1 cellular context compared by ENCODE assay signal in the genomic region with DNA sequence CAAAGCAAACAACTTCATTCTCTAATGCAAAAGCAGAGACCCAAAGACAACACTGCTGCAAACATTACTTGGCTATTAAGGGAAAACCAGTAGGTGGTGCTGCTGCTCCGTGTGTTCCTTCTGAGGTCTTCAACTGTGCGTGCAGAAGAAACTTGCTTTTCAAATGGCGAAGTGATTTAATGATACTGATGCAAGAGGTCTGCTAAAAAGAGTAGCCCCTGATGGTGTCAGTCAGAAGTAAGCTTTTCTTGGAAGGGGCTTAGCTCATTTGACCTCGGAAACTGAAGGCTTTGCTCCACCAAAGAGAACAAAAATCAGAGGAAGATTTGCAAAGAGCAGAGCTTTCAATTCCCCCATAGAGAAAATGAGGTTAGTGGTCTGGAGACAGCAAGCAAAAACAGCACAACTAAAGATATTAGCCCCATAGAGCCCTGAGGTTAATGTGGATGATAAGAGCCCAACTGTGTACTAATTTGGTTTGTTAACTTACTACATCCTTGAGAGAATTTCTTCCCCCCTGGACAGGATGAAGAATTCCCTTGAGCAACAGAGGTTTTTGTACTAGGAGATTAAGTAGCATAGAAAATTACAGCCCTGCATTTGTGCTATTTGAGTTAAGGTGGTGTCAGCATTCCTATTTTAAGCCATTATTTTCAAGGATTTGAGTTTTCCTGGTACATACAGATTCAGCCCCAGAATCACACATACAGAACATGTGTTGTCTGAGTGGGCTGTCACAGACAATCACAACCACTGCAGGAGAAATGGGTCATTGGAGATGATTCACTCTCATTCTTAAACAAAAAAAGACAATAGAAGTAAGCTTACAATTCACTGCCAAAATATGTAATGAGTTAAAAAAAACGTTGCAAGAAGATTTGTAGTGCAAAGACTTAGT.
TF ChIP-seq lines count a peak whose summit lies in the region.

No MANE protein-coding gene starts in this region.

TF ChIP-seq in GM23338, 12 proteins besides CTCF, POLR2A, EP300 and RAD21 (continued from another document):
- TF ChIP-seq, protein P1, sequence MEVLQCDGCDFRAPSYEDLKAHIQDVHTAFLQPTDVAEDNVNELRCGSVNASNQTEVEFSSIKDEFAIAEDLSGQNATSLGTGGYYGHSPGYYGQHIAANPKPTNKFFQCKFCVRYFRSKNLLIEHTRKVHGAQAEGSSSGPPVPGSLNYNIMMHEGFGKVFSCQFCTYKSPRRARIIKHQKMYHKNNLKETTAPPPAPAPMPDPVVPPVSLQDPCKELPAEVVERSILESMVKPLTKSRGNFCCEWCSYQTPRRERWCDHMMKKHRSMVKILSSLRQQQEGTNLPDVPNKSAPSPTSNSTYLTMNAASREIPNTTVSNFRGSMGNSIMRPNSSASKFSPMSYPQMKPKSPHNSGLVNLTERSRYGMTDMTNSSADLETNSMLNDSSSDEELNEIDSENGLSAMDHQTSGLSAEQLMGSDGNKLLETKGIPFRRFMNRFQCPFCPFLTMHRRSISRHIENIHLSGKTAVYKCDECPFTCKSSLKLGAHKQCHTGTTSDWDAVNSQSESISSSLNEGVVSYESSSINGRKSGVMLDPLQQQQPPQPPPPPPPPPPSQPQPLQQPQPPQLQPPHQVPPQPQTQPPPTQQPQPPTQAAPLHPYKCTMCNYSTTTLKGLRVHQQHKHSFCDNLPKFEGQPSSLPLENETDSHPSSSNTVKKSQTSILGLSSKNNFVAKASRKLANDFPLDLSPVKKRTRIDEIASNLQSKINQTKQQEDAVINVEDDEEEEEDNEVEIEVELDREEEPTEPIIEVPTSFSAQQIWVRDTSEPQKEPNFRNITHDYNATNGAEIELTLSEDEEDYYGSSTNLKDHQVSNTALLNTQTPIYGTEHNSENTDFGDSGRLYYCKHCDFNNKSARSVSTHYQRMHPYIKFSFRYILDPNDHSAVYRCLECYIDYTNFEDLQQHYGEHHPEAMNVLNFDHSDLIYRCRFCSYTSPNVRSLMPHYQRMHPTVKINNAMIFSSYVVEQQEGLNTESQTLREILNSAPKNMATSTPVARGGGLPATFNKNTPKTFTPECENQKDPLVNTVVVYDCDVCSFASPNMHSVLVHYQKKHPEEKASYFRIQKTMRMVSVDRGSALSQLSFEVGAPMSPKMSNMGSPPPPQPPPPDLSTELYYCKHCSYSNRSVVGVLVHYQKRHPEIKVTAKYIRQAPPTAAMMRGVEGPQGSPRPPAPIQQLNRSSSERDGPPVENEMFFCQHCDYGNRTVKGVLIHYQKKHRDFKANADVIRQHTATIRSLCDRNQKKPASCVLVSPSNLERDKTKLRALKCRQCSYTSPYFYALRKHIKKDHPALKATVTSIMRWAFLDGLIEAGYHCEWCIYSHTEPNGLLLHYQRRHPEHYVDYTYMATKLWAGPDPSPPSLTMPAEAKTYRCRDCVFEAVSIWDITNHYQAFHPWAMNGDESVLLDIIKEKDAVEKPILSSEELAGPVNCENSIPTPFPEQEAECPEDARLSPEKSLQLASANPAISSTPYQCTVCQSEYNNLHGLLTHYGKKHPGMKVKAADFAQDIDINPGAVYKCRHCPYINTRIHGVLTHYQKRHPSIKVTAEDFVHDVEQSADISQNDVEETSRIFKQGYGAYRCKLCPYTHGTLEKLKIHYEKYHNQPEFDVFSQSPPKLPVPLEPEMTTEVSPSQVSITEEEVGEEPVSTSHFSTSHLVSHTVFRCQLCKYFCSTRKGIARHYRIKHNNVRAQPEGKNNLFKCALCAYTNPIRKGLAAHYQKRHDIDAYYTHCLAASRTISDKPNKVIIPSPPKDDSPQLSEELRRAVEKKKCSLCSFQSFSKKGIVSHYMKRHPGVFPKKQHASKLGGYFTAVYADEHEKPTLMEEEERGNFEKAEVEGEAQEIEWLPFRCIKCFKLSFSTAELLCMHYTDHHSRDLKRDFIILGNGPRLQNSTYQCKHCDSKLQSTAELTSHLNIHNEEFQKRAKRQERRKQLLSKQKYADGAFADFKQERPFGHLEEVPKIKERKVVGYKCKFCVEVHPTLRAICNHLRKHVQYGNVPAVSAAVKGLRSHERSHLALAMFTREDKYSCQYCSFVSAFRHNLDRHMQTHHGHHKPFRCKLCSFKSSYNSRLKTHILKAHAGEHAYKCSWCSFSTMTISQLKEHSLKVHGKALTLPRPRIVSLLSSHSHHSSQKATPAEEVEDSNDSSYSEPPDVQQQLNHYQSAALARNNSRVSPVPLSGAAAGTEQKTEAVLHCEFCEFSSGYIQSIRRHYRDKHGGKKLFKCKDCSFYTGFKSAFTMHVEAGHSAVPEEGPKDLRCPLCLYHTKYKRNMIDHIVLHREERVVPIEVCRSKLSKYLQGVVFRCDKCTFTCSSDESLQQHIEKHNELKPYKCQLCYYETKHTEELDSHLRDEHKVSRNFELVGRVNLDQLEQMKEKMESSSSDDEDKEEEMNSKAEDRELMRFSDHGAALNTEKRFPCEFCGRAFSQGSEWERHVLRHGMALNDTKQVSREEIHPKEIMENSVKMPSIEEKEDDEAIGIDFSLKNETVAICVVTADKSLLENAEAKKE (CRISPR knock-in tag; IDR thresholded peaks at IDR 0.05) = no peak
- no peak for TF ChIP-seq CREB1 (CRISPR knock-in tag; IDR thresholded peaks at IDR 0.05; ENCODE audit: low read depth)
